23 cellular contexts compared by ENCODE assay signal in genomic region chr13:98794498-98794897, GRCh38. TPM values are rescaled to one million over a fixed set of nuclear protein-coding genes. Genes with fewer than 3 reads are reported as not detected.
DNase-seq lines count a peak whose midpoint lies in the region; ATAC-seq and TF ChIP-seq lines count a peak whose summit lies in the region.
"Had no signal": no experiment of that assay in that cellular context is flagged by ENCODE, and none has a peak within 500 bp of the region (broad histone marks: within the 10 kb centered on the region; RNA-seq: fewer than 3 reads in every experiment).

No MANE protein-coding gene starts in this region.

- H3K36me3 Mint-ChIP-seq in HFFc6 (ENCODE audit: low read depth), result peaks cover 34% of the 10 kb centered on the region
- H3K36me3 Mint-ChIP-seq in activated CD8-positive, alpha-beta memory T cell treated with anti-CD3 and anti-CD28 coated beads, Interleukin-2, amount 10 ng/mL, durations not matched to agents 7 days and 5 days, result peaks cover 34% of the 10 kb centered on the region
- H3K36me3 Mint-ChIP-seq: CD14-positive monocyte had no signal

- H3K9me3 Mint-ChIP-seq in HFFc6, result no peaks in the 10 kb centered on the region
- no peaks in the 10 kb centered on the region for H3K9me3 Mint-ChIP-seq in activated CD8-positive, alpha-beta memory T cell treated with anti-CD3 and anti-CD28 coated beads, Interleukin-2, amount 10 ng/mL, durations not matched to agents 7 days and 5 days (ENCODE audit: low read depth)

- CTCF ChIA-PET in activated CD8-positive, alpha-beta memory T cell treated with anti-CD3 and anti-CD28 coated beads, Interleukin-2, amount 10 ng/mL, durations not matched to agents 7 days and 5 days (lab: Charles Lee), result no interaction called here

- no peak overlapping the region for H3K56ac ChIP-seq in mesendoderm (ENCODE audit: low read length)

- no peaks in the 10 kb centered on the region for H3K79me1 ChIP-seq in mesendoderm (ENCODE audit: low read length)

- H3K4me1 Mint-ChIP-seq in HFFc6 (ENCODE audit: low read depth), result peaks cover 20% of the 10 kb centered on the region
- peaks cover 3% of the 10 kb centered on the region for H3K4me1 Mint-ChIP-seq in activated CD8-positive, alpha-beta memory T cell treated with anti-CD3 and anti-CD28 coated beads, Interleukin-2, amount 10 ng/mL, durations not matched to agents 7 days and 5 days
- H3K4me1 Mint-ChIP-seq: CD14-positive monocyte had no signal

- no peak overlapping the region for H3K27ac Mint-ChIP-seq in HFFc6
- no peak overlapping the region for H3K27ac Mint-ChIP-seq in activated CD8-positive, alpha-beta memory T cell treated with anti-CD3 and anti-CD28 coated beads, Interleukin-2, amount 10 ng/mL, durations not matched to agents 7 days and 5 days
- H3K27ac Mint-ChIP-seq: CD14-positive monocyte had no signal

- TF ChIP-seq CTCF in BE2C (IDR thresholded peaks at IDR 0.05; ENCODE audit: low read depth, low read length), result peak; percentile 9; the same call in 1 of the 2 replicates
- TF ChIP-seq CTCF in HFFc6 (IDR thresholded peaks at IDR 0.05), result peak; percentile 19; the same call in 1 of the 2 replicates
- no peak for TF ChIP-seq CTCF in sigmoid colon (IDR thresholded peaks at IDR 0.05)

- H3K27me3 Mint-ChIP-seq in HFFc6 (ENCODE audit: insufficient read depth), result no peaks in the 10 kb centered on the region; the same call in none of the 2 replicates
- H3K27me3 Mint-ChIP-seq in activated CD8-positive, alpha-beta memory T cell treated with anti-CD3 and anti-CD28 coated beads, Interleukin-2, amount 10 ng/mL, durations not matched to agents 7 days and 5 days, result peaks cover 3% of the 10 kb centered on the region

- H2BK120ac ChIP-seq in mesendoderm (ENCODE audit: low read depth, low read length), result no peak overlapping the region

- no CpG with 5 or more reads among the region's 12 CpGs for WGBS in mesendoderm (ENCODE audit: extremely low coverage, insufficient coverage, low lambda C conversion rate)
- WGBS in sigmoid colon, 2 donors, result 96% methylated on average over 12 of the region's 12 CpGs

- no peak overlapping the region for H3K18ac ChIP-seq in mesendoderm (ENCODE audit: low read length)

- DNase-seq in BE2C, result no peak
- no peak for DNase-seq in HFFc6
- peak; percentile 19 for DNase-seq in dermis blood vessel endothelial cell
- peak; percentile 67 for DNase-seq in mesendoderm
- DNase-seq in NCI-H187 (lab: John Stamatoyannopoulos, UW), result no peak
- no peak for DNase-seq in sigmoid colon
- DNase-seq in activated CD8-positive, alpha-beta memory T cell treated with anti-CD3 and anti-CD28 coated beads, Interleukin-2, amount 10 ng/mL, durations not matched to agents 7 days and 5 days, result no peak
- DNase-seq: IMR-90, NCI-H1105, NCI-H1694, NCI-H2081 treated with DMSO at 0.1 percent for 48 hours, NCI-H2171 treated with DMSO at 0.1 percent for 48 hours, NCI-H446, NCI-H526, PC-3, RPMI8226, SHP77 had no signal

- no peak overlapping the region for H4K8ac ChIP-seq in mesendoderm (ENCODE audit: low read depth, low read length)

- no peaks in the 10 kb centered on the region for H3K79me2 ChIP-seq in mesendoderm (ENCODE audit: control insufficient read depth, insufficient read depth, low read length)

- H3K27me3 ChIP-seq in BE2C (no peaks in the 10 kb centered on the region), mesendoderm (ENCODE audit: insufficient read depth, low read length, poor library complexity) (no peaks in the 10 kb centered on the region), sigmoid colon (no peaks in the 10 kb centered on the region)

- H3K9ac ChIP-seq in mesendoderm (ENCODE audit: low read length), result no peak overlapping the region
- H3K9ac ChIP-seq: KMS-11 had no signal

- H3K4me3 Mint-ChIP-seq in HFFc6, result no peak overlapping the region
- H3K4me3 Mint-ChIP-seq in activated CD8-positive, alpha-beta memory T cell treated with anti-CD3 and anti-CD28 coated beads, Interleukin-2, amount 10 ng/mL, durations not matched to agents 7 days and 5 days, result no peak overlapping the region
- H3K4me3 Mint-ChIP-seq: CD14-positive monocyte had no signal

- H3K27ac ChIP-seq in mesendoderm (ENCODE audit: low read depth, low read length) (no peak overlapping the region), sigmoid colon (no peak overlapping the region)
- H3K27ac ChIP-seq: KMS-11 had no signal

- no peak overlapping the region for H3K4me2 ChIP-seq in mesendoderm (ENCODE audit: low read length)
- H3K4me2 ChIP-seq: KMS-11 had no signal

- no peaks in the 10 kb centered on the region; the same call in 1 of the 2 replicates for H3K4me1 ChIP-seq in BE2C
- H3K4me1 ChIP-seq in mesendoderm (ENCODE audit: control insufficient read depth, low read depth, low read length), result no peaks in the 10 kb centered on the region
- peaks cover 0 to 8% (median 0%) of the 10 kb centered on the region in 4 donors for H3K4me1 ChIP-seq in sigmoid colon
- H3K4me1 ChIP-seq: HAP-1 had no signal

- no peak overlapping the region for H3K23ac ChIP-seq in mesendoderm (ENCODE audit: low read length)

- no peak overlapping the region for H2BK15ac ChIP-seq in mesendoderm (replicated peaks; ENCODE audit: low read depth)

- no peak overlapping the region for H2AK5ac ChIP-seq in mesendoderm (ENCODE audit: low read length)

- intact Hi-C loops in sigmoid colon (cut with DNase I), result no loop called here

- TF ChIP-seq POLR2A in sigmoid colon (IDR thresholded peaks at IDR 0.05), result no peak

- no peak for TF ChIP-seq EP300 in sigmoid colon (IDR thresholded peaks at IDR 0.05)

- no peak overlapping the region for H3K4ac ChIP-seq in mesendoderm (ENCODE audit: low read depth, low read length)

- H3K4me3 ChIP-seq in BE2C (ENCODE audit: low read depth, low read length) (no peak overlapping the region), mesendoderm (ENCODE audit: low read length) (no peak overlapping the region), sigmoid colon (no peak overlapping the region)
- H3K4me3 ChIP-seq: HAP-1 had no signal

- H3K36me3 ChIP-seq in BE2C (no peaks in the 10 kb centered on the region), mesendoderm (ENCODE audit: control insufficient read depth, insufficient read depth, low read length) (no peaks in the 10 kb centered on the region), sigmoid colon (peaks cover 4 to 60% (median 18%) of the 10 kb centered on the region in 4 donors)
- H3K36me3 ChIP-seq: HAP-1 had no signal

- H3K9me3 ChIP-seq in BE2C (no peaks in the 10 kb centered on the region), sigmoid colon (no peaks in the 10 kb centered on the region)
- H3K9me3 ChIP-seq: HAP-1 had no signal

- no peak overlapping the region for H4K5ac ChIP-seq in mesendoderm (ENCODE audit: low read length)

- no peak for ATAC-seq in GM19351 (IDR thresholded peaks at IDR 0.05; ENCODE audit: unreplicated experiment)
- ATAC-seq in activated CD8-positive, alpha-beta memory T cell treated with anti-CD3 and anti-CD28 coated beads, Interleukin-2, amount 10 ng/mL, durations not matched to agents 7 days and 5 days, result no peak
- ATAC-seq: PC-3 had no signal

- H2BK5ac ChIP-seq in mesendoderm (ENCODE audit: low read length), result no peak overlapping the region

RNA-seq across cellular contexts. Expression of gene SLC15A1, which starts 42.0 kb away (rescaled TPM):
- polyA plus RNA-seq in BE2C (2012; ENCODE audit: insufficient read depth, insufficient read length, low read depth), result 0.25 TPM
- not detected for total RNA-seq in HFFc6 (2021; fragmentation: NEBNext Ultra II Directional; extraction: Animal tissue kit (Norgen Biotek cat#: 25700))
- total RNA-seq in dermis blood vessel endothelial cell (0.05 TPM in 1 of 2 replicates, not detected in the other), sigmoid colon (under 1 TPM in 2 of 4 donors, not detected in 2; under 0.01 to 0.83 TPM)
- polyA plus RNA-seq in mesendoderm (2013, experiment 1 of 2), result 0.34 TPM
- polyA plus RNA-seq in mesendoderm (2013, experiment 2 of 2), result 0.39 TPM
- polyA plus RNA-seq in sigmoid colon, result 10 to 100 TPM in 1 of 3 donors, 1 to 10 TPM in 2; 2.1 to 11.1 (median 4.2) TPM
- total RNA-seq in activated CD8-positive, alpha-beta memory T cell treated with anti-CD3 and anti-CD28 coated beads, Interleukin-2, amount 10 ng/mL, durations not matched to agents 7 days and 5 days, result not detected
- total RNA-seq: A172, Daoy, IMR-90 had no signal
- polyA plus RNA-seq: CD14-positive monocyte, IMR-90 had no signal

Comparison
In these comparisons a context has a peak if more than half of its experiments do, and no peak if none do; other contexts are left out.
1. DNase-seq: peak in dermis blood vessel endothelial cell (single experiment) and mesendoderm (single experiment); none in BE2C (single experiment), HFFc6 (single experiment), NCI-H187 (0 of 2), sigmoid colon (single experiment) and activated CD8-positive, alpha-beta memory T cell treated with anti-CD3 and anti-CD28 coated beads, Interleukin-2, amount 10 ng/mL, durations not matched to agents 7 days and 5 days (single experiment).
2. CTCF ChIP-seq: peak in BE2C (single experiment) and HFFc6 (single experiment); none in sigmoid colon (0 of 4).